In the genomic region with DNA sequence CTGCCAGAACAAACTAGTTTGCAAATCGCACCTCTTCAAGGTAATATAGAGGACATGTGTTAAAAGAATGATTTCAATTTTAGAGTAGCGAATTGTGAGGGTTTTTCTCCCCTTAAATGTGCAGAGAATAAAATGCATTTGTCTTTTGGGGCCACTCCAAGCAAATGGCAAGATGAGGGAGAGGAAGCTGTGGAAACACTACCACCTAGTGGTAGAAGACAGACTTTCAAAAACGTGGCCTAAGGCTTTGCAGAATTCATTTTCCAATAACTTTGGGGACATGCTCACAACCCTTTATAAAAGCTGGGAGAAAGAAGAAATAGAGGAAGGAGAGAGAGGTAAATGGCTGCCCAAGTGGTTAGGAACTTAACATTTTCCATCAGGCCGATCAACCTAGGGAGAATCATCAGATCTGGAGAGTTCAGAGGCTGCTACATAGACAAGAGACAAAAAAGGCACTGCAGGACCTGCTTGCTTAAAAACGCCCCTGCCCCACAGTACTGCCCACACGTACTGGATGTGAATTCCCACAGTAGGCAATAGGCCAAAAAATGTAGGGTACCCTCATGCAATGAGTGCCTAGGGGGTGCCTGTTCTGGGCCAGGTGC, we compare ENCODE assay signal across 8 cellular contexts. TPM values are rescaled to one million over a fixed set of nuclear protein-coding genes. Genes with fewer than 3 reads are reported as not detected.
DNase-seq lines count a peak whose midpoint lies in the region; ATAC-seq and TF ChIP-seq lines count a peak whose summit lies in the region.

No MANE protein-coding gene starts in this region.

- peak; percentile 82 for TF ChIP-seq CTCF in AG04450 (IDR thresholded peaks at IDR 0.05; ENCODE audit: low read depth, low read length)
- peak; percentile 83 for TF ChIP-seq CTCF in endothelial cell (IDR thresholded peaks at IDR 0.05; ENCODE audit: unreplicated experiment)

- H3K36me3 ChIP-seq in SJCRH30 (no peaks in the 10 kb centered on the region), mesendoderm (ENCODE audit: control insufficient read depth, insufficient read depth, low read length) (no peaks in the 10 kb centered on the region)

- H4K5ac ChIP-seq in mesendoderm (ENCODE audit: low read length), result no peak overlapping the region

- H3K4me1 ChIP-seq in SJCRH30 (no peaks in the 10 kb centered on the region), mesendoderm (ENCODE audit: control insufficient read depth, low read depth, low read length) (no peaks in the 10 kb centered on the region)

- no peaks in the 10 kb centered on the region for H3K79me2 ChIP-seq in mesendoderm (ENCODE audit: control insufficient read depth, insufficient read depth, low read length)

- no peaks in the 10 kb centered on the region for H3K9me3 ChIP-seq in AG04450 (ENCODE audit: control insufficient read depth, insufficient read depth, low read length)
- H3K9me3 ChIP-seq in SJCRH30 (replicated peaks), result no peaks in the 10 kb centered on the region

- H3K27ac Mint-ChIP-seq in endothelial cell (ENCODE audit: unreplicated experiment), result no peak overlapping the region

- no peak overlapping the region for H2BK120ac ChIP-seq in mesendoderm (ENCODE audit: low read depth, low read length)

- CTCF ChIA-PET in AG04450 (lab: Charles Lee), result interaction anchor here (0.6 to 2.9 kb wide), 11 partner anchors 9 to 268 kb away, joined by 3 to 23 read pairs (median 6); no protein-coding TSS in a partner anchor

- H3K27ac ChIP-seq in AG04450 (ENCODE audit: low read depth, low read length) (no peak overlapping the region), SJCRH30 (no peak overlapping the region), mesendoderm (ENCODE audit: low read depth, low read length) (no peak overlapping the region)

- ATAC-seq in HG02642 (IDR thresholded peaks at IDR 0.05; ENCODE audit: poor library complexity, unreplicated experiment) (no peak), GM21528 (IDR thresholded peaks at IDR 0.05; ENCODE audit: low FRiP score, unreplicated experiment) (no peak)

- no peaks in the 10 kb centered on the region for H3K36me3 Mint-ChIP-seq in endothelial cell (ENCODE audit: low read depth, unreplicated experiment)

- POLR2A ChIA-PET in AG04450 (lab: Yijun Ruan, JAX), result no interaction called here

- H3K4ac ChIP-seq in mesendoderm (ENCODE audit: low read depth, low read length), result no peak overlapping the region

- H2BK15ac ChIP-seq in mesendoderm (replicated peaks; ENCODE audit: low read depth), result no peak overlapping the region

- H3K4me3 ChIP-seq in AG04450 (ENCODE audit: low read depth, low read length) (no peak overlapping the region), SJCRH30 (no peak overlapping the region), mesendoderm (ENCODE audit: low read length) (no peak overlapping the region)

- H2AK5ac ChIP-seq in mesendoderm (ENCODE audit: low read length), result no peak overlapping the region

- no peak overlapping the region for H4K8ac ChIP-seq in mesendoderm (ENCODE audit: low read depth, low read length)

- no peaks in the 10 kb centered on the region for H3K27me3 Mint-ChIP-seq in endothelial cell (ENCODE audit: unreplicated experiment)

- H3K18ac ChIP-seq in mesendoderm (ENCODE audit: low read length), result no peak overlapping the region

- H3K9ac ChIP-seq in mesendoderm (ENCODE audit: low read length), result no peak overlapping the region

- H2BK5ac ChIP-seq in mesendoderm (ENCODE audit: low read length), result no peak overlapping the region

- no peak for DNase-seq in AG04450 (ENCODE audit: low read depth, low spot score)
- DNase-seq in GF-D8 (lab: John Stamatoyannopoulos, UW), result peak; percentile 38
- DNase-seq in MV-4-11 (lab: John Stamatoyannopoulos, UW), result peak; percentile 58
- peak; percentile 19 to 78 for DNase-seq in SJCRH30
- peak; percentile 39 for DNase-seq in endothelial cell (ENCODE audit: low spot score)
- DNase-seq in mesendoderm, result peak; percentile 50

- no peaks in the 10 kb centered on the region for H3K9me3 Mint-ChIP-seq in endothelial cell (ENCODE audit: unreplicated experiment)

- H3K4me2 ChIP-seq in mesendoderm (ENCODE audit: low read length), result no peak overlapping the region

- H3K56ac ChIP-seq in mesendoderm (ENCODE audit: low read length), result no peak overlapping the region

- H3K4me1 Mint-ChIP-seq in endothelial cell (ENCODE audit: unreplicated experiment), result no peaks in the 10 kb centered on the region

- peaks cover 39% of the 10 kb centered on the region for H3K27me3 ChIP-seq in AG04450 (ENCODE audit: control insufficient read depth, insufficient read depth, low read length)
- H3K27me3 ChIP-seq in SJCRH30, result no peaks in the 10 kb centered on the region; the same call in none of the 2 replicates
- H3K27me3 ChIP-seq in mesendoderm (ENCODE audit: insufficient read depth, low read length, poor library complexity), result no peaks in the 10 kb centered on the region

- no CpG with 5 or more reads among the region's 6 CpGs for WGBS in mesendoderm (ENCODE audit: extremely low coverage, insufficient coverage, low lambda C conversion rate)

- no peak overlapping the region for H3K4me3 Mint-ChIP-seq in endothelial cell (ENCODE audit: unreplicated experiment)

- H3K23ac ChIP-seq in mesendoderm (ENCODE audit: low read length), result no peak overlapping the region

- no peaks in the 10 kb centered on the region for H3K79me1 ChIP-seq in mesendoderm (ENCODE audit: low read length)

RNA-seq across cellular contexts. Expression of a gene that starts 15.7 kb away (rescaled TPM):
- polyA plus RNA-seq in AG04450 (2011; rRNA removed), result 50.6 and 55.3 TPM in 2 replicates
- polyA minus RNA-seq in AG04450 (2011; rRNA and poly(A)+ RNA removed), result 47.1 and 50.8 TPM in 2 replicates
- total RNA-seq in SJCRH30 (2014; rRNA removed; shearing (Covaris generic)), result 23.6 and 28.3 TPM in 2 replicates
- total RNA-seq in endothelial cell (ENCODE audit: unreplicated experiment), result 9.1 TPM
- polyA plus RNA-seq in mesendoderm (2013, experiment 1 of 2), result 4.2 TPM
- polyA plus RNA-seq in mesendoderm (2013, experiment 2 of 2), result 3.9 TPM

RNA-seq across cellular contexts. Expression of a gene that starts 38.2 kb away (rescaled TPM):
- polyA plus RNA-seq in AG04450 (2011; rRNA removed), result 0.02 TPM in 1 of 2 replicates, not detected in the other
- not detected in 2 replicates for polyA minus RNA-seq in AG04450 (2011; rRNA and poly(A)+ RNA removed)
- 0.03 TPM in 1 of 2 replicates, not detected in the other for total RNA-seq in SJCRH30 (2014; rRNA removed; shearing (Covaris generic))
- total RNA-seq in endothelial cell (ENCODE audit: unreplicated experiment), result 5.4 TPM
- 0.32 TPM for polyA plus RNA-seq in mesendoderm (2013, experiment 1 of 2)
- polyA plus RNA-seq in mesendoderm (2013, experiment 2 of 2), result 0.29 TPM
